Comparison of ENCODE assay signal across 8 cellular contexts in genomic region chr12:6866920-6867406, GRCh38. TPM values are rescaled to one million over a fixed set of nuclear protein-coding genes. Genes with fewer than 3 reads are reported as not detected.
DNase-seq lines count a peak whose midpoint lies in the region; ATAC-seq and TF ChIP-seq lines count a peak whose summit lies in the region.

No MANE protein-coding gene starts in this region.

- peak; percentile 5 for ATAC-seq in CD4-positive, alpha-beta T cell (ENCODE audit: poor library complexity)
- ATAC-seq in GM21390 (IDR thresholded peaks at IDR 0.05; ENCODE audit: unreplicated experiment) = peak; percentile 4
- ATAC-seq in mucosa of descending colon = peak; percentile 2

- peaks cover 49% of the 10 kb centered on the region for H3K4me1 Mint-ChIP-seq in CD4-positive, alpha-beta T cell (ENCODE audit: low read depth)
- H3K4me1 Mint-ChIP-seq in dendritic cell treated with granulocyte-macrophage colony-stimulating factor and Interleukin-4, amounts not matched to agents 40 ng/mL and 50 ng/mL, for 4 days (ENCODE audit: low read depth) = peaks cover 50% of the 10 kb centered on the region

- DNase-seq in CD4-positive, alpha-beta T cell = no peak
- no peak for DNase-seq in NB4 (ENCODE audit: low read depth)
- DNase-seq in mucosa of descending colon = peak in 1 of 3 donors; percentile 92
- DNase-seq in NCI-H2107 (lab: John Stamatoyannopoulos, UW) = no peak
- no peak for DNase-seq in NCI-H2107 treated with DMSO at 0.1 percent for 48 hours (lab: John Stamatoyannopoulos, UW; ENCODE audit: unreplicated experiment)
- DNase-seq in activated CD4-positive, alpha-beta T cell treated with anti-CD3 and anti-CD28 coated beads for 1 hour = no peak

- peaks cover 32% of the 10 kb centered on the region for H3K4me1 ChIP-seq in mucosa of descending colon (ENCODE audit: low read depth)

- POLR2A ChIA-PET in CD4-positive, alpha-beta T cell (lab: Charles Lee) = interaction anchor here (0.9 to 5.7 kb wide), 14 partner anchors 13 to 241 kb away, joined by 3 to 90 read pairs (median 6); partner anchors contain the start of genes C12orf57, CDCA3, COPS7A and ENO2

- H3K4me3 Mint-ChIP-seq in CD4-positive, alpha-beta T cell = peak overlapping the region; percentile 94
- peak overlapping the region; percentile 94 for H3K4me3 Mint-ChIP-seq in dendritic cell treated with granulocyte-macrophage colony-stimulating factor and Interleukin-4, amounts not matched to agents 40 ng/mL and 50 ng/mL, for 4 days

- CTCF ChIA-PET in CD4-positive, alpha-beta T cell (lab: Charles Lee) = interaction anchor here (1.5 to 10.3 kb wide), 4 partner anchors 15 to 94 kb away, joined by 3 to 153 read pairs (median 24); partner anchors contain the start of genes CDCA3 and USP5

- H3K9me3 Mint-ChIP-seq in CD4-positive, alpha-beta T cell = no peaks in the 10 kb centered on the region
- H3K9me3 Mint-ChIP-seq in dendritic cell treated with granulocyte-macrophage colony-stimulating factor and Interleukin-4, amounts not matched to agents 40 ng/mL and 50 ng/mL, for 4 days = no peaks in the 10 kb centered on the region

- H3K27ac ChIP-seq in CD4-positive, alpha-beta T cell (ENCODE audit: low read depth, low read length) = peak overlapping the region; percentile 73

- H3K4me3 ChIP-seq in NB4 (ENCODE audit: low read depth, low read length) (peak overlapping the region; percentile 57), mucosa of descending colon (peak overlapping the region; percentile 99)

- H3K36me3 Mint-ChIP-seq in CD4-positive, alpha-beta T cell (ENCODE audit: low read depth) = peaks cover 54% of the 10 kb centered on the region
- peaks cover 95% of the 10 kb centered on the region for H3K36me3 Mint-ChIP-seq in dendritic cell treated with granulocyte-macrophage colony-stimulating factor and Interleukin-4, amounts not matched to agents 40 ng/mL and 50 ng/mL, for 4 days (ENCODE audit: low read depth)

- no peak for TF ChIP-seq CTCF in CD4-positive, alpha-beta T cell (IDR thresholded peaks at IDR 0.05)
- TF ChIP-seq CTCF in NB4 (IDR thresholded peaks at IDR 0.05; ENCODE audit: low read depth, low read length) (no peak), mucosa of descending colon (IDR thresholded peaks at IDR 0.05) (no peak)

- no peaks in the 10 kb centered on the region for H3K36me3 ChIP-seq in mucosa of descending colon (ENCODE audit: low read depth)

- H3K27me3 Mint-ChIP-seq in CD4-positive, alpha-beta T cell = no peaks in the 10 kb centered on the region
- no peaks in the 10 kb centered on the region for H3K27me3 Mint-ChIP-seq in dendritic cell treated with granulocyte-macrophage colony-stimulating factor and Interleukin-4, amounts not matched to agents 40 ng/mL and 50 ng/mL, for 4 days

- no peaks in the 10 kb centered on the region for H3K9me3 ChIP-seq in CD4-positive, alpha-beta T cell (ENCODE audit: control insufficient read depth, low read length)
- no peaks in the 10 kb centered on the region for H3K9me3 ChIP-seq in mucosa of descending colon

- intact Hi-C loops in CD4-positive, alpha-beta T cell (cut with DNase I, micrococcal nuclease) = loop anchor here (2.0 to 5.0 kb wide), 2 partner anchors 14 to 75 kb away; partner anchors contain the start of genes C12orf57 (in 1 of the 2), RNU7-1 (in 1 of the 2) and USP5 (in 1 of the 2)
- intact Hi-C loops in dendritic cell treated with granulocyte-macrophage colony-stimulating factor and Interleukin-4, amounts not matched to agents 40 ng/mL and 50 ng/mL, for 4 days (cut with micrococcal nuclease) = loop anchor here (5.0 kb wide), 1 partner anchor 70 kb away; no protein-coding TSS in a partner anchor
- intact Hi-C loops in mucosa of descending colon (cut with DNase I, micrococcal nuclease) = no loop called here

- peak overlapping the region; percentile 80 for H3K27ac Mint-ChIP-seq in CD4-positive, alpha-beta T cell
- peak overlapping the region; percentile 94 for H3K27ac Mint-ChIP-seq in dendritic cell treated with granulocyte-macrophage colony-stimulating factor and Interleukin-4, amounts not matched to agents 40 ng/mL and 50 ng/mL, for 4 days

- H3K27me3 ChIP-seq in CD4-positive, alpha-beta T cell (ENCODE audit: control insufficient read depth, insufficient read depth, low read length) = no peaks in the 10 kb centered on the region

- no peak for TF ChIP-seq POLR2A in NB4 (IDR thresholded peaks at IDR 0.05; ENCODE audit: extremely low read depth, insufficient read length)

RNA-seq across cellular contexts. Expression of gene TPI1, which starts 0.4 kb away (rescaled TPM):
- total RNA-seq in CD4-positive, alpha-beta T cell = 10 to 100 TPM; 46.8 to 48.7 TPM
- 100 to 1,000 TPM; 408 to 766 (median 700) TPM for total RNA-seq in mucosa of descending colon

RNA-seq across cellular contexts. Expression of gene SPSB2, which starts 6.1 kb away (rescaled TPM):
- total RNA-seq in CD4-positive, alpha-beta T cell = 1 to 10 TPM; 3.2 to 3.3 TPM
- 10 to 100 TPM in 2 of 3 donors, 1 to 10 TPM in 1; 9.7 to 11.7 (median 10.6) TPM for total RNA-seq in mucosa of descending colon

RNA-seq across cellular contexts. Expression of gene USP5, which starts 15.0 kb away (rescaled TPM):
- 10 to 100 TPM; 31.8 to 33.4 TPM for total RNA-seq in CD4-positive, alpha-beta T cell
- total RNA-seq in mucosa of descending colon = 10 to 100 TPM; 65.9 to 80.7 (median 79.7) TPM

RNA-seq across cellular contexts. Expression of gene CDCA3, which starts 15.9 kb away (rescaled TPM):
- total RNA-seq in CD4-positive, alpha-beta T cell = under 1 TPM; 0.80 to 0.89 TPM
- total RNA-seq in mucosa of descending colon = 10 to 100 TPM in 1 of 3 donors, 1 to 10 TPM in 2; 2.8 to 15.3 (median 5.2) TPM

RNA-seq across cellular contexts. Expression of gene GNB3, which starts 26.2 kb away (rescaled TPM):
- total RNA-seq in CD4-positive, alpha-beta T cell = under 1 TPM; 0.75 to 0.85 TPM
- total RNA-seq in mucosa of descending colon = 1 to 10 TPM in 1 of 3 donors, under 1 TPM in 2; 0.38 to 5.3 (median 0.96) TPM

Comparison
In these comparisons a context has a peak if more than half of its experiments do, and no peak if none do; other contexts are left out.
1. RNA of gene TPI1, which starts 0.4 kb away (total RNA-seq): 408 to 766 TPM in mucosa of descending colon; 46.8 to 48.7 TPM in CD4-positive, alpha-beta T cell; every median in the first group is over 4 times any median in the second.
2. intact Hi-C loops: an anchor here in CD4-positive, alpha-beta T cell (2.0 to 5.0 kb wide) and dendritic cell treated with granulocyte-macrophage colony-stimulating factor and Interleukin-4, amounts not matched to agents 40 ng/mL and 50 ng/mL, for 4 days (5.0 kb wide); none called in mucosa of descending colon.
3. Peak in every context shown above with its lines, with median percentiles within 50 percentile points of each other: ATAC-seq.